ENCODE assay signal across 1 cellular context in genomic region chr1:52552505-52553371, GRCh38.
TF ChIP-seq lines count a peak whose summit lies in the region.

TUT4 (minus strand) TSS chr1:52553092; CDS start chr1:52526280, 26,812 bp downstream.

TF ChIP-seq in HepG2, 621 proteins besides CTCF, POLR2A, EP300 and RAD21 (continued from another document):
- no peak for TF ChIP-seq CHD4 (IDR thresholded peaks at IDR 0.05; ENCODE audit: borderline replicate concordance, low read length)
- TF ChIP-seq ZEB1 (IDR thresholded peaks at IDR 0.05; ENCODE audit: insufficient replicate concordance, low read depth) = peak; percentile 68
- no peak for TF ChIP-seq KLF15 (CRISPR knock-in tag; IDR thresholded peaks at IDR 0.05; ENCODE audit: borderline replicate concordance)
- TF ChIP-seq MBNL3 (CRISPR knock-in tag; conservative IDR thresholded peaks at IDR 0.05) = no peak
- no peak for TF ChIP-seq ZNF615 (CRISPR knock-in tag; IDR thresholded peaks at IDR 0.05; ENCODE audit: borderline replicate concordance)
- no peak for TF ChIP-seq SUZ12 (IDR thresholded peaks at IDR 0.05; ENCODE audit: low read depth, low read length)
- no peak for TF ChIP-seq FOXA1 (IDR thresholded peaks at IDR 0.05)
- TF ChIP-seq FOXA1 (CRISPR knock-in tag; IDR thresholded peaks at IDR 0.05) = no peak
- TF ChIP-seq CENPT (CRISPR knock-in tag; IDR thresholded peaks at IDR 0.05; ENCODE audit: low read depth) = no peak
- peak; percentile 82 for TF ChIP-seq ZNF333 (CRISPR knock-in tag; IDR thresholded peaks at IDR 0.05; ENCODE audit: borderline replicate concordance)
- no peak for TF ChIP-seq CBX5 (CRISPR knock-in tag; IDR thresholded peaks at IDR 0.05; ENCODE audit: borderline replicate concordance)
- TF ChIP-seq MAFK (conservative IDR thresholded peaks at IDR 0.05 in 1 of 2, IDR thresholded peaks at IDR 0.05 in 1 of 2; ENCODE audit: low read length in 2 of 2) = no peak
- TF ChIP-seq ZBTB25 (CRISPR knock-in tag; IDR thresholded peaks at IDR 0.05) = no peak
- TF ChIP-seq GATA4 (IDR thresholded peaks at IDR 0.05; ENCODE audit: borderline replicate concordance, low read depth) = no peak; the same call in 1 of the 2 replicates
- TF ChIP-seq NR2F2 (IDR thresholded peaks at IDR 0.05; ENCODE audit: borderline replicate concordance, low read depth) = no peak
- TF ChIP-seq HNF1A (IDR thresholded peaks at IDR 0.05; ENCODE audit: low read depth) = no peak
- no peak for TF ChIP-seq HNF1A (CRISPR knock-in tag; IDR thresholded peaks at IDR 0.05; ENCODE audit: borderline replicate concordance)
- TF ChIP-seq ZNF512B (CRISPR knock-in tag; IDR thresholded peaks at IDR 0.05; ENCODE audit: borderline replicate concordance) = no peak
- TF ChIP-seq KAT2B (IDR thresholded peaks at IDR 0.05; ENCODE audit: borderline replicate concordance, low read depth, low read length) = no peak
- TF ChIP-seq SIN3B (IDR thresholded peaks at IDR 0.05; ENCODE audit: low read length) = no peak
- TF ChIP-seq E2F1 (CRISPR knock-in tag; IDR thresholded peaks at IDR 0.05) = no peak
- TF ChIP-seq ZSCAN29 (CRISPR knock-in tag; conservative IDR thresholded peaks at IDR 0.05) = no peak
- no peak for TF ChIP-seq TRIM24 (CRISPR knock-in tag; IDR thresholded peaks at IDR 0.05)
- TF ChIP-seq ZMYM3 (CRISPR knock-in tag; IDR thresholded peaks at IDR 0.05) = no peak; the same call in 1 of the 2 replicates
- no peak for TF ChIP-seq NONO (IDR thresholded peaks at IDR 0.05)
- TF ChIP-seq NONO (CRISPR knock-in tag; conservative IDR thresholded peaks at IDR 0.05) = peak; percentile 48
- TF ChIP-seq BCLAF1 (IDR thresholded peaks at IDR 0.05) = no peak
- TF ChIP-seq SATB2 (CRISPR knock-in tag; IDR thresholded peaks at IDR 0.05) = no peak
- TF ChIP-seq ZNF326 (CRISPR knock-in tag; IDR thresholded peaks at IDR 0.05; ENCODE audit: borderline replicate concordance) = no peak
- TF ChIP-seq ZNF33B (CRISPR knock-in tag; IDR thresholded peaks at IDR 0.05) = 0 out of 2 replicates have a peak, but pooled peaks have one; percentile 74
- no peak for TF ChIP-seq ARID5B (CRISPR knock-in tag; IDR thresholded peaks at IDR 0.05)
- TF ChIP-seq CC2D1A (CRISPR knock-in tag; IDR thresholded peaks at IDR 0.05) = no peak
- no peak for TF ChIP-seq ETS1 (CRISPR knock-in tag; IDR thresholded peaks at IDR 0.05)
- TF ChIP-seq ZNF430 (CRISPR knock-in tag; IDR thresholded peaks at IDR 0.05) = 0 out of 2 replicates have a peak, but pooled peaks have one; percentile 31
- TF ChIP-seq TFE3 (CRISPR knock-in tag; IDR thresholded peaks at IDR 0.05) = no peak
- TF ChIP-seq ZNF160 (CRISPR knock-in tag; IDR thresholded peaks at IDR 0.05) = no peak; the same call in 1 of the 2 replicates
- no peak for TF ChIP-seq ZNF775 (CRISPR knock-in tag; IDR thresholded peaks at IDR 0.05; ENCODE audit: borderline replicate concordance)
- TF ChIP-seq ZNF724P (CRISPR knock-in tag; IDR thresholded peaks at IDR 0.05; ENCODE audit: borderline replicate concordance) = no peak
